2 cellular contexts compared by ENCODE assay signal in the genomic region with DNA sequence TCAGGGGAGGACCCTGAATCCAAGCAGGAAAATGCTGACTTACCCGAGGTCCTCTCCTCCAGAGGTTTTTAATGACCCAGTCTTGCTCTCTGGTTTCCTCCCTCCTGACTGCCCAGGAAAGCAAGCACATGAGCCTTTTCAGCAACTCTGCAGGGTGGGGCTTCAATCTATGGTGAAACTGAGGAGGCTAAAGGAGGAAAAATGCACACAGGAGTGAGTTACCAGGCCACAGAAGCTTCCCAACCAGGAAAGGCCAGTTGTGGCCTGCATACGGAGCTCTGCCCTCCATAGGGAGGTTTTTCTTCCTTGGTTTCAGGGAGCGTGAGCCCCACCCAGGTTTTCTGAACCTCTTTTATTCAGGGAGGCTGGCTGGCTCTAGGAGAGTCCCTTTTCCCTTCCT.
TF ChIP-seq lines count a peak whose summit lies in the region.

No MANE protein-coding gene starts in this region.

TF ChIP-seq in GM23338, 12 proteins besides CTCF, POLR2A, EP300 and RAD21 (continues in another document):
- TF ChIP-seq POLR2AphosphoS5 (IDR thresholded peaks at IDR 0.05; ENCODE audit: low read depth) (no peak), JUNB (IDR thresholded peaks at IDR 0.05; ENCODE audit: unreplicated experiment) (no peak), NANOG (IDR thresholded peaks at IDR 0.05; ENCODE audit: borderline replicate concordance) (no peak), CREB1 (CRISPR knock-in tag; IDR thresholded peaks at IDR 0.05; ENCODE audit: low read depth) (no peak), EZH2 (IDR thresholded peaks at IDR 0.05; ENCODE audit: low read depth, unreplicated experiment) (no peak), ZNF114 (CRISPR knock-in tag; IDR thresholded peaks at IDR 0.05) (no peak), ZNF331 (CRISPR knock-in tag; IDR thresholded peaks at IDR 0.05; ENCODE audit: low read depth) (no peak)
- TF ChIP-seq, protein P1, sequence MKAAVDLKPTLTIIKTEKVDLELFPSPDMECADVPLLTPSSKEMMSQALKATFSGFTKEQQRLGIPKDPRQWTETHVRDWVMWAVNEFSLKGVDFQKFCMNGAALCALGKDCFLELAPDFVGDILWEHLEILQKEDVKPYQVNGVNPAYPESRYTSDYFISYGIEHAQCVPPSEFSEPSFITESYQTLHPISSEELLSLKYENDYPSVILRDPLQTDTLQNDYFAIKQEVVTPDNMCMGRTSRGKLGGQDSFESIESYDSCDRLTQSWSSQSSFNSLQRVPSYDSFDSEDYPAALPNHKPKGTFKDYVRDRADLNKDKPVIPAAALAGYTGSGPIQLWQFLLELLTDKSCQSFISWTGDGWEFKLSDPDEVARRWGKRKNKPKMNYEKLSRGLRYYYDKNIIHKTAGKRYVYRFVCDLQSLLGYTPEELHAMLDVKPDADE (IDR thresholded peaks at IDR 0.05) = no peak
- TF ChIP-seq, protein P2, sequence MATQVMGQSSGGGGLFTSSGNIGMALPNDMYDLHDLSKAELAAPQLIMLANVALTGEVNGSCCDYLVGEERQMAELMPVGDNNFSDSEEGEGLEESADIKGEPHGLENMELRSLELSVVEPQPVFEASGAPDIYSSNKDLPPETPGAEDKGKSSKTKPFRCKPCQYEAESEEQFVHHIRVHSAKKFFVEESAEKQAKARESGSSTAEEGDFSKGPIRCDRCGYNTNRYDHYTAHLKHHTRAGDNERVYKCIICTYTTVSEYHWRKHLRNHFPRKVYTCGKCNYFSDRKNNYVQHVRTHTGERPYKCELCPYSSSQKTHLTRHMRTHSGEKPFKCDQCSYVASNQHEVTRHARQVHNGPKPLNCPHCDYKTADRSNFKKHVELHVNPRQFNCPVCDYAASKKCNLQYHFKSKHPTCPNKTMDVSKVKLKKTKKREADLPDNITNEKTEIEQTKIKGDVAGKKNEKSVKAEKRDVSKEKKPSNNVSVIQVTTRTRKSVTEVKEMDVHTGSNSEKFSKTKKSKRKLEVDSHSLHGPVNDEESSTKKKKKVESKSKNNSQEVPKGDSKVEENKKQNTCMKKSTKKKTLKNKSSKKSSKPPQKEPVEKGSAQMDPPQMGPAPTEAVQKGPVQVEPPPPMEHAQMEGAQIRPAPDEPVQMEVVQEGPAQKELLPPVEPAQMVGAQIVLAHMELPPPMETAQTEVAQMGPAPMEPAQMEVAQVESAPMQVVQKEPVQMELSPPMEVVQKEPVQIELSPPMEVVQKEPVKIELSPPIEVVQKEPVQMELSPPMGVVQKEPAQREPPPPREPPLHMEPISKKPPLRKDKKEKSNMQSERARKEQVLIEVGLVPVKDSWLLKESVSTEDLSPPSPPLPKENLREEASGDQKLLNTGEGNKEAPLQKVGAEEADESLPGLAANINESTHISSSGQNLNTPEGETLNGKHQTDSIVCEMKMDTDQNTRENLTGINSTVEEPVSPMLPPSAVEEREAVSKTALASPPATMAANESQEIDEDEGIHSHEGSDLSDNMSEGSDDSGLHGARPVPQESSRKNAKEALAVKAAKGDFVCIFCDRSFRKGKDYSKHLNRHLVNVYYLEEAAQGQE (IDR thresholded peaks at IDR 0.05; ENCODE audit: unreplicated experiment) = no peak
- TF ChIP-seq, protein P3, sequence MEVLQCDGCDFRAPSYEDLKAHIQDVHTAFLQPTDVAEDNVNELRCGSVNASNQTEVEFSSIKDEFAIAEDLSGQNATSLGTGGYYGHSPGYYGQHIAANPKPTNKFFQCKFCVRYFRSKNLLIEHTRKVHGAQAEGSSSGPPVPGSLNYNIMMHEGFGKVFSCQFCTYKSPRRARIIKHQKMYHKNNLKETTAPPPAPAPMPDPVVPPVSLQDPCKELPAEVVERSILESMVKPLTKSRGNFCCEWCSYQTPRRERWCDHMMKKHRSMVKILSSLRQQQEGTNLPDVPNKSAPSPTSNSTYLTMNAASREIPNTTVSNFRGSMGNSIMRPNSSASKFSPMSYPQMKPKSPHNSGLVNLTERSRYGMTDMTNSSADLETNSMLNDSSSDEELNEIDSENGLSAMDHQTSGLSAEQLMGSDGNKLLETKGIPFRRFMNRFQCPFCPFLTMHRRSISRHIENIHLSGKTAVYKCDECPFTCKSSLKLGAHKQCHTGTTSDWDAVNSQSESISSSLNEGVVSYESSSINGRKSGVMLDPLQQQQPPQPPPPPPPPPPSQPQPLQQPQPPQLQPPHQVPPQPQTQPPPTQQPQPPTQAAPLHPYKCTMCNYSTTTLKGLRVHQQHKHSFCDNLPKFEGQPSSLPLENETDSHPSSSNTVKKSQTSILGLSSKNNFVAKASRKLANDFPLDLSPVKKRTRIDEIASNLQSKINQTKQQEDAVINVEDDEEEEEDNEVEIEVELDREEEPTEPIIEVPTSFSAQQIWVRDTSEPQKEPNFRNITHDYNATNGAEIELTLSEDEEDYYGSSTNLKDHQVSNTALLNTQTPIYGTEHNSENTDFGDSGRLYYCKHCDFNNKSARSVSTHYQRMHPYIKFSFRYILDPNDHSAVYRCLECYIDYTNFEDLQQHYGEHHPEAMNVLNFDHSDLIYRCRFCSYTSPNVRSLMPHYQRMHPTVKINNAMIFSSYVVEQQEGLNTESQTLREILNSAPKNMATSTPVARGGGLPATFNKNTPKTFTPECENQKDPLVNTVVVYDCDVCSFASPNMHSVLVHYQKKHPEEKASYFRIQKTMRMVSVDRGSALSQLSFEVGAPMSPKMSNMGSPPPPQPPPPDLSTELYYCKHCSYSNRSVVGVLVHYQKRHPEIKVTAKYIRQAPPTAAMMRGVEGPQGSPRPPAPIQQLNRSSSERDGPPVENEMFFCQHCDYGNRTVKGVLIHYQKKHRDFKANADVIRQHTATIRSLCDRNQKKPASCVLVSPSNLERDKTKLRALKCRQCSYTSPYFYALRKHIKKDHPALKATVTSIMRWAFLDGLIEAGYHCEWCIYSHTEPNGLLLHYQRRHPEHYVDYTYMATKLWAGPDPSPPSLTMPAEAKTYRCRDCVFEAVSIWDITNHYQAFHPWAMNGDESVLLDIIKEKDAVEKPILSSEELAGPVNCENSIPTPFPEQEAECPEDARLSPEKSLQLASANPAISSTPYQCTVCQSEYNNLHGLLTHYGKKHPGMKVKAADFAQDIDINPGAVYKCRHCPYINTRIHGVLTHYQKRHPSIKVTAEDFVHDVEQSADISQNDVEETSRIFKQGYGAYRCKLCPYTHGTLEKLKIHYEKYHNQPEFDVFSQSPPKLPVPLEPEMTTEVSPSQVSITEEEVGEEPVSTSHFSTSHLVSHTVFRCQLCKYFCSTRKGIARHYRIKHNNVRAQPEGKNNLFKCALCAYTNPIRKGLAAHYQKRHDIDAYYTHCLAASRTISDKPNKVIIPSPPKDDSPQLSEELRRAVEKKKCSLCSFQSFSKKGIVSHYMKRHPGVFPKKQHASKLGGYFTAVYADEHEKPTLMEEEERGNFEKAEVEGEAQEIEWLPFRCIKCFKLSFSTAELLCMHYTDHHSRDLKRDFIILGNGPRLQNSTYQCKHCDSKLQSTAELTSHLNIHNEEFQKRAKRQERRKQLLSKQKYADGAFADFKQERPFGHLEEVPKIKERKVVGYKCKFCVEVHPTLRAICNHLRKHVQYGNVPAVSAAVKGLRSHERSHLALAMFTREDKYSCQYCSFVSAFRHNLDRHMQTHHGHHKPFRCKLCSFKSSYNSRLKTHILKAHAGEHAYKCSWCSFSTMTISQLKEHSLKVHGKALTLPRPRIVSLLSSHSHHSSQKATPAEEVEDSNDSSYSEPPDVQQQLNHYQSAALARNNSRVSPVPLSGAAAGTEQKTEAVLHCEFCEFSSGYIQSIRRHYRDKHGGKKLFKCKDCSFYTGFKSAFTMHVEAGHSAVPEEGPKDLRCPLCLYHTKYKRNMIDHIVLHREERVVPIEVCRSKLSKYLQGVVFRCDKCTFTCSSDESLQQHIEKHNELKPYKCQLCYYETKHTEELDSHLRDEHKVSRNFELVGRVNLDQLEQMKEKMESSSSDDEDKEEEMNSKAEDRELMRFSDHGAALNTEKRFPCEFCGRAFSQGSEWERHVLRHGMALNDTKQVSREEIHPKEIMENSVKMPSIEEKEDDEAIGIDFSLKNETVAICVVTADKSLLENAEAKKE (CRISPR knock-in tag; IDR thresholded peaks at IDR 0.05) = no peak

TF ChIP-seq in WTC11, 78 proteins besides CTCF, POLR2A, EP300 and RAD21:
- TF ChIP-seq, protein P4, sequence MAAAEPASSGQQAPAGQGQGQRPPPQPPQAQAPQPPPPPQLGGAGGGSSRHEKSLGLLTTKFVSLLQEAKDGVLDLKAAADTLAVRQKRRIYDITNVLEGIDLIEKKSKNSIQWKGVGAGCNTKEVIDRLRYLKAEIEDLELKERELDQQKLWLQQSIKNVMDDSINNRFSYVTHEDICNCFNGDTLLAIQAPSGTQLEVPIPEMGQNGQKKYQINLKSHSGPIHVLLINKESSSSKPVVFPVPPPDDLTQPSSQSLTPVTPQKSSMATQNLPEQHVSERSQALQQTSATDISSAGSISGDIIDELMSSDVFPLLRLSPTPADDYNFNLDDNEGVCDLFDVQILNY (CRISPR knock-in tag; IDR thresholded peaks at IDR 0.05) = no peak
- TF ChIP-seq, protein P5, sequence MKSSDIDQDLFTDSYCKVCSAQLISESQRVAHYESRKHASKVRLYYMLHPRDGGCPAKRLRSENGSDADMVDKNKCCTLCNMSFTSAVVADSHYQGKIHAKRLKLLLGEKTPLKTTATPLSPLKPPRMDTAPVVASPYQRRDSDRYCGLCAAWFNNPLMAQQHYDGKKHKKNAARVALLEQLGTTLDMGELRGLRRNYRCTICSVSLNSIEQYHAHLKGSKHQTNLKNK (CRISPR knock-in tag; IDR thresholded peaks at IDR 0.05) = no peak
- TF ChIP-seq ZNF423 (CRISPR knock-in tag; IDR thresholded peaks at IDR 0.05) (no peak), ZNF232 (CRISPR knock-in tag; IDR thresholded peaks at IDR 0.05) (no peak)
